Comparison of ENCODE assay signal across 1 cellular context in the genomic region with DNA sequence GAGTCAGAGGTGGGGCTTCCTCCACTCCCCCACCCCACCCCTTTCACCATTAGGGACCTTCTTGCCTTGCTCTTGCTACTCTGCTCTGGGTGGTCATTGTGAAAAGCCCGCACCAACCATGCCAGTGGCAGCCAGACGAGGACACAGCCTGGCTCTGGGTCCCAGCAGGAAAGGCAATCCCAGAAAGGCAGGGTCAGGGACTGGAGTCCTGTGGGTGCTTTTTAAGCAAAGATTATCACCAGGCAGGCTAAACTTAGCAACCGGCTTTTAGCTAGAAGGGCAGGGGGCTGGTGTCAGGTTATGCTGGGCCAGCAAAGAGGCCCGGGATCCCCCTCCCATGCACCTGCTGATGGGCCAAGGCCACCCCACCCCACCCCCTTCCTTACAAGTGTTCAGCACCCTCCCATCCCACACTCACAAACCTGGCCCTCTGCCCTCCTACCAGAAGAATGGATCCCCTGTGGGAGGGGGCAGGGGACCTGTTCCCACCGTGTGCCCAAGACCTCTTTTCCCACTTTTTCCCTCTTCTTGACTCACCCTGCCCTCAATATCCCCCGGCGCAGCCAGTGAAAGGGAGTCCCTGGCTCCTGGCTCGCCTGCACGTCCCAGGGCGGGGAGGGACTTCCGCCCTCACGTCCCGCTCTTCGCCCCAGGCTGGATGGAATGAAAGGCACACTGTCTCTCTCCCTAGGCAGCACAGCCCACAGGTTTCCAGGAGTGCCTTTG.
TF ChIP-seq lines count a peak whose summit lies in the region.

No MANE protein-coding gene starts in this region.

TF ChIP-seq in HepG2, 621 proteins besides CTCF, POLR2A, EP300 and RAD21 (continued from another document):
- TF ChIP-seq, protein P1, sequence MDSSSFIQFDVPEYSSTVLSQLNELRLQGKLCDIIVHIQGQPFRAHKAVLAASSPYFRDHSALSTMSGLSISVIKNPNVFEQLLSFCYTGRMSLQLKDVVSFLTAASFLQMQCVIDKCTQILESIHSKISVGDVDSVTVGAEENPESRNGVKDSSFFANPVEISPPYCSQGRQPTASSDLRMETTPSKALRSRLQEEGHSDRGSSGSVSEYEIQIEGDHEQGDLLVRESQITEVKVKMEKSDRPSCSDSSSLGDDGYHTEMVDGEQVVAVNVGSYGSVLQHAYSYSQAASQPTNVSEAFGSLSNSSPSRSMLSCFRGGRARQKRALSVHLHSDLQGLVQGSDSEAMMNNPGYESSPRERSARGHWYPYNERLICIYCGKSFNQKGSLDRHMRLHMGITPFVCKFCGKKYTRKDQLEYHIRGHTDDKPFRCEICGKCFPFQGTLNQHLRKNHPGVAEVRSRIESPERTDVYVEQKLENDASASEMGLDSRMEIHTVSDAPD (CRISPR knock-in tag; IDR thresholded peaks at IDR 0.05), result peak; percentile 73
- TF ChIP-seq ZSCAN30 (CRISPR knock-in tag; IDR thresholded peaks at IDR 0.05), result 0 out of 2 replicates have a peak, but pooled peaks have one; percentile 17
- TF ChIP-seq LCORL (IDR thresholded peaks at IDR 0.05), result no peak
- 0 out of 2 replicates have a peak, but pooled peaks have one; percentile 3 for TF ChIP-seq LCORL (CRISPR knock-in tag; IDR thresholded peaks at IDR 0.05)
- TF ChIP-seq, protein P2, sequence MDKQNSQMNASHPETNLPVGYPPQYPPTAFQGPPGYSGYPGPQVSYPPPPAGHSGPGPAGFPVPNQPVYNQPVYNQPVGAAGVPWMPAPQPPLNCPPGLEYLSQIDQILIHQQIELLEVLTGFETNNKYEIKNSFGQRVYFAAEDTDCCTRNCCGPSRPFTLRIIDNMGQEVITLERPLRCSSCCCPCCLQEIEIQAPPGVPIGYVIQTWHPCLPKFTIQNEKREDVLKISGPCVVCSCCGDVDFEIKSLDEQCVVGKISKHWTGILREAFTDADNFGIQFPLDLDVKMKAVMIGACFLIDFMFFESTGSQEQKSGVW (CRISPR knock-in tag; IDR thresholded peaks at IDR 0.05; ENCODE audit: borderline replicate concordance), result no peak
- peak; percentile 22; the same call in 1 of the 2 replicates for TF ChIP-seq TGIF2 (CRISPR knock-in tag; IDR thresholded peaks at IDR 0.05)
- TF ChIP-seq ZFP62 (CRISPR knock-in tag; IDR thresholded peaks at IDR 0.05), result no peak
- TF ChIP-seq MBD4 (IDR thresholded peaks at IDR 0.05; ENCODE audit: borderline replicate concordance, low read length), result 0 out of 2 replicates have a peak, but pooled peaks have one; percentile 8
- TF ChIP-seq ZSCAN20 (CRISPR knock-in tag; IDR thresholded peaks at IDR 0.05; ENCODE audit: borderline replicate concordance), result no peak
- TF ChIP-seq, protein P3, sequence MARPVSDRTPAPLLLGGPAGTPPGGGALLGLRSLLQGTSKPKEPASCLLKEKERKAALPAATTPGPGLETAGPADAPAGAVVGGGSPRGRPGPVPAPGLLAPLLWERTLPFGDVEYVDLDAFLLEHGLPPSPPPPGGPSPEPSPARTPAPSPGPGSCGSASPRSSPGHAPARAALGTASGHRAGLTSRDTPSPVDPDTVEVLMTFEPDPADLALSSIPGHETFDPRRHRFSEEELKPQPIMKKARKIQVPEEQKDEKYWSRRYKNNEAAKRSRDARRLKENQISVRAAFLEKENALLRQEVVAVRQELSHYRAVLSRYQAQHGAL (CRISPR knock-in tag; IDR thresholded peaks at IDR 0.05; ENCODE audit: not compliant biosample characterization), result no peak
- peak; percentile 68 for TF ChIP-seq CBX1 (IDR thresholded peaks at IDR 0.05; ENCODE audit: low read depth)
- no peak for TF ChIP-seq ATF2 (CRISPR knock-in tag; IDR thresholded peaks at IDR 0.05)
- TF ChIP-seq YY1 (IDR thresholded peaks at IDR 0.05; ENCODE audit: insufficient read depth, insufficient replicate concordance, low read depth, low read length), result no peak
- no peak for TF ChIP-seq ZNF709 (CRISPR knock-in tag; IDR thresholded peaks at IDR 0.05)
- TF ChIP-seq FOXA1 (IDR thresholded peaks at IDR 0.05), result no peak
- TF ChIP-seq FOXA1 (CRISPR knock-in tag; IDR thresholded peaks at IDR 0.05), result no peak
- TF ChIP-seq BATF2 (CRISPR knock-in tag; IDR thresholded peaks at IDR 0.05), result no peak
- peak; percentile 32; the same call in 1 of the 2 replicates for TF ChIP-seq FOSL2 (CRISPR knock-in tag; IDR thresholded peaks at IDR 0.05)
- 0 out of 2 replicates have a peak, but pooled peaks have one; percentile 52 for TF ChIP-seq EEA1 (CRISPR knock-in tag; IDR thresholded peaks at IDR 0.05; ENCODE audit: borderline replicate concordance)
- no peak for TF ChIP-seq CENPT (CRISPR knock-in tag; IDR thresholded peaks at IDR 0.05; ENCODE audit: low read depth)
- TF ChIP-seq ZNF333 (CRISPR knock-in tag; IDR thresholded peaks at IDR 0.05; ENCODE audit: borderline replicate concordance), result no peak
- no peak; the same call in 2 of the 3 replicates for TF ChIP-seq MXI1 (IDR thresholded peaks at IDR 0.05; ENCODE audit: borderline replicate concordance, low read depth, low read length)
- TF ChIP-seq, protein P4, sequence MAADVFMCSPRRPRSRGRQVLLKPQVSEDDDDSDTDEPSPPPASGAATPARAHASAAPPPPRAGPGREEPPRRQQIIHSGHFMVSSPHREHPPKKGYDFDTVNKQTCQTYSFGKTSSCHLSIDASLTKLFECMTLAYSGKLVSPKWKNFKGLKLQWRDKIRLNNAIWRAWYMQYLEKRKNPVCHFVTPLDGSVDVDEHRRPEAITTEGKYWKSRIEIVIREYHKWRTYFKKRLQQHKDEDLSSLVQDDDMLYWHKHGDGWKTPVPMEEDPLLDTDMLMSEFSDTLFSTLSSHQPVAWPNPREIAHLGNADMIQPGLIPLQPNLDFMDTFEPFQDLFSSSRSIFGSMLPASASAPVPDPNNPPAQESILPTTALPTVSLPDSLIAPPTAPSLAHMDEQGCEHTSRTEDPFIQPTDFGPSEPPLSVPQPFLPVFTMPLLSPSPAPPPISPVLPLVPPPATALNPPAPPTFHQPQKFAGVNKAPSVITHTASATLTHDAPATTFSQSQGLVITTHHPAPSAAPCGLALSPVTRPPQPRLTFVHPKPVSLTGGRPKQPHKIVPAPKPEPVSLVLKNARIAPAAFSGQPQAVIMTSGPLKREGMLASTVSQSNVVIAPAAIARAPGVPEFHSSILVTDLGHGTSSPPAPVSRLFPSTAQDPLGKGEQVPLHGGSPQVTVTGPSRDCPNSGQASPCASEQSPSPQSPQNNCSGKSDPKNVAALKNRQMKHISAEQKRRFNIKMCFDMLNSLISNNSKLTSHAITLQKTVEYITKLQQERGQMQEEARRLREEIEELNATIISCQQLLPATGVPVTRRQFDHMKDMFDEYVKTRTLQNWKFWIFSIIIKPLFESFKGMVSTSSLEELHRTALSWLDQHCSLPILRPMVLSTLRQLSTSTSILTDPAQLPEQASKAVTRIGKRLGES (CRISPR knock-in tag; IDR thresholded peaks at IDR 0.05; ENCODE audit: borderline replicate concordance), result no peak
- peak; percentile 7 for TF ChIP-seq PCBP2 (optimal IDR thresholded peaks at IDR 0.05; ENCODE audit: low read depth, low read length, poor library complexity, severe bottlenecking)
- TF ChIP-seq KDM1A (CRISPR knock-in tag; IDR thresholded peaks at IDR 0.05), result no peak
- peak; percentile 42; the same call in 1 of the 2 replicates for TF ChIP-seq NFYB (CRISPR knock-in tag; IDR thresholded peaks at IDR 0.05)
- peak; percentile 21; the same call in 1 of the 2 replicates for TF ChIP-seq ELF3 (CRISPR knock-in tag; IDR thresholded peaks at IDR 0.05)
- no peak; the same call in 1 of the 2 replicates for TF ChIP-seq ARHGAP35 (CRISPR knock-in tag; IDR thresholded peaks at IDR 0.05; ENCODE audit: borderline replicate concordance)
- no peak for TF ChIP-seq ZNF225 (CRISPR knock-in tag; IDR thresholded peaks at IDR 0.05)
- no peak for TF ChIP-seq MBNL3 (CRISPR knock-in tag; conservative IDR thresholded peaks at IDR 0.05)
- TF ChIP-seq POLR2AphosphoS5 (IDR thresholded peaks at IDR 0.05; ENCODE audit: low read depth, low read length), result peak; percentile 83
- TF ChIP-seq BRD4 (CRISPR knock-in tag; IDR thresholded peaks at IDR 0.05), result no peak; the same call in 1 of the 2 replicates
- peak; percentile 55; the same call in 1 of the 2 replicates for TF ChIP-seq ZNF619 (CRISPR knock-in tag; IDR thresholded peaks at IDR 0.05)
- no peak for TF ChIP-seq ZNF704 (CRISPR knock-in tag; IDR thresholded peaks at IDR 0.05; ENCODE audit: borderline replicate concordance)
- TF ChIP-seq HNRNPH1 (optimal IDR thresholded peaks at IDR 0.05; ENCODE audit: low read depth, low read length), result peak; percentile 69
- 0 out of 2 replicates have a peak, but pooled peaks have one; percentile 17 for TF ChIP-seq NR1H2 (CRISPR knock-in tag; IDR thresholded peaks at IDR 0.05; ENCODE audit: borderline replicate concordance, low read depth)
- TF ChIP-seq TCF12 (IDR thresholded peaks at IDR 0.05), result no peak
- 0 out of 2 replicates have a peak, but pooled peaks have one; percentile 18 for TF ChIP-seq TCF12 (CRISPR knock-in tag; IDR thresholded peaks at IDR 0.05)
- TF ChIP-seq CSRNP1 (CRISPR knock-in tag; IDR thresholded peaks at IDR 0.05), result peak; percentile 18; the same call in 1 of the 2 replicates
- TF ChIP-seq PLRG1 (conservative IDR thresholded peaks at IDR 0.05), result no peak
- no peak for TF ChIP-seq RARA (CRISPR knock-in tag; IDR thresholded peaks at IDR 0.05)
- TF ChIP-seq TOE1 (CRISPR knock-in tag; IDR thresholded peaks at IDR 0.05), result no peak
- 0 out of 2 replicates have a peak, but pooled peaks have one; percentile 8 for TF ChIP-seq ZC3H13 (CRISPR knock-in tag; IDR thresholded peaks at IDR 0.05)
- TF ChIP-seq CEBPZ (IDR thresholded peaks at IDR 0.05; ENCODE audit: low read length), result no peak
